In the genomic region with DNA sequence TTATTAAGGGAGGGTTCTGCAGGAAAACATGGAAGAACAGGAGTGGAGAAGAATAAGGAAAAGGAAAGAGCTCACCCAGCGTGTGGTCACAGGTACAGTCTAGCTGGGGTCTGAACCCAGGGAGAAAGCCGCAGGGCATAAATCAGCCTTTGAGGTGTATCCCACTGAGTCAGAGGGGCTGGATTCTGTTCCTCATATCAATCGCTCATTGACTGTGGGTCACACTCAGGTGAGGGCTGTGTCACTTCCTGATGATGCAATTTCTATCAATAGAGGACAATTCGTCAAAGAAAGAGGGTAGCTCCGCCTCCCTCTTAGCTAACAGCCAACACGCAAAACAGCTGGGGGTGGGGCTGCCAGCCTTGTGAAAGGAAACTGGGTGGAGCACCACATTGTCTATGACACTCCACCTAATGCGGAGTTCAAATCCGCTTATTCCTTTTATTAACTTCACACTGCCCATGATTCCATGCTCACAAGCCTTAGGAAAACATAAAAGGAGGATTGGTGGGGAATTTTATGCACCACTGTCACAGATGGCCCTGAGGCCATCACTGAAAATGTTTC, we compare ENCODE assay signal across 1 cellular context.
A peak's percentile ranks its signal among the peaks of the same experiment; 100 is the strongest.
TF ChIP-seq lines count a peak whose summit lies in the region.

No MANE protein-coding gene starts in this region.

TF ChIP-seq in K562, 482 proteins besides CTCF, POLR2A, EP300 and RAD21 (continued from another document and continues in another):
- TF ChIP-seq, protein P1, sequence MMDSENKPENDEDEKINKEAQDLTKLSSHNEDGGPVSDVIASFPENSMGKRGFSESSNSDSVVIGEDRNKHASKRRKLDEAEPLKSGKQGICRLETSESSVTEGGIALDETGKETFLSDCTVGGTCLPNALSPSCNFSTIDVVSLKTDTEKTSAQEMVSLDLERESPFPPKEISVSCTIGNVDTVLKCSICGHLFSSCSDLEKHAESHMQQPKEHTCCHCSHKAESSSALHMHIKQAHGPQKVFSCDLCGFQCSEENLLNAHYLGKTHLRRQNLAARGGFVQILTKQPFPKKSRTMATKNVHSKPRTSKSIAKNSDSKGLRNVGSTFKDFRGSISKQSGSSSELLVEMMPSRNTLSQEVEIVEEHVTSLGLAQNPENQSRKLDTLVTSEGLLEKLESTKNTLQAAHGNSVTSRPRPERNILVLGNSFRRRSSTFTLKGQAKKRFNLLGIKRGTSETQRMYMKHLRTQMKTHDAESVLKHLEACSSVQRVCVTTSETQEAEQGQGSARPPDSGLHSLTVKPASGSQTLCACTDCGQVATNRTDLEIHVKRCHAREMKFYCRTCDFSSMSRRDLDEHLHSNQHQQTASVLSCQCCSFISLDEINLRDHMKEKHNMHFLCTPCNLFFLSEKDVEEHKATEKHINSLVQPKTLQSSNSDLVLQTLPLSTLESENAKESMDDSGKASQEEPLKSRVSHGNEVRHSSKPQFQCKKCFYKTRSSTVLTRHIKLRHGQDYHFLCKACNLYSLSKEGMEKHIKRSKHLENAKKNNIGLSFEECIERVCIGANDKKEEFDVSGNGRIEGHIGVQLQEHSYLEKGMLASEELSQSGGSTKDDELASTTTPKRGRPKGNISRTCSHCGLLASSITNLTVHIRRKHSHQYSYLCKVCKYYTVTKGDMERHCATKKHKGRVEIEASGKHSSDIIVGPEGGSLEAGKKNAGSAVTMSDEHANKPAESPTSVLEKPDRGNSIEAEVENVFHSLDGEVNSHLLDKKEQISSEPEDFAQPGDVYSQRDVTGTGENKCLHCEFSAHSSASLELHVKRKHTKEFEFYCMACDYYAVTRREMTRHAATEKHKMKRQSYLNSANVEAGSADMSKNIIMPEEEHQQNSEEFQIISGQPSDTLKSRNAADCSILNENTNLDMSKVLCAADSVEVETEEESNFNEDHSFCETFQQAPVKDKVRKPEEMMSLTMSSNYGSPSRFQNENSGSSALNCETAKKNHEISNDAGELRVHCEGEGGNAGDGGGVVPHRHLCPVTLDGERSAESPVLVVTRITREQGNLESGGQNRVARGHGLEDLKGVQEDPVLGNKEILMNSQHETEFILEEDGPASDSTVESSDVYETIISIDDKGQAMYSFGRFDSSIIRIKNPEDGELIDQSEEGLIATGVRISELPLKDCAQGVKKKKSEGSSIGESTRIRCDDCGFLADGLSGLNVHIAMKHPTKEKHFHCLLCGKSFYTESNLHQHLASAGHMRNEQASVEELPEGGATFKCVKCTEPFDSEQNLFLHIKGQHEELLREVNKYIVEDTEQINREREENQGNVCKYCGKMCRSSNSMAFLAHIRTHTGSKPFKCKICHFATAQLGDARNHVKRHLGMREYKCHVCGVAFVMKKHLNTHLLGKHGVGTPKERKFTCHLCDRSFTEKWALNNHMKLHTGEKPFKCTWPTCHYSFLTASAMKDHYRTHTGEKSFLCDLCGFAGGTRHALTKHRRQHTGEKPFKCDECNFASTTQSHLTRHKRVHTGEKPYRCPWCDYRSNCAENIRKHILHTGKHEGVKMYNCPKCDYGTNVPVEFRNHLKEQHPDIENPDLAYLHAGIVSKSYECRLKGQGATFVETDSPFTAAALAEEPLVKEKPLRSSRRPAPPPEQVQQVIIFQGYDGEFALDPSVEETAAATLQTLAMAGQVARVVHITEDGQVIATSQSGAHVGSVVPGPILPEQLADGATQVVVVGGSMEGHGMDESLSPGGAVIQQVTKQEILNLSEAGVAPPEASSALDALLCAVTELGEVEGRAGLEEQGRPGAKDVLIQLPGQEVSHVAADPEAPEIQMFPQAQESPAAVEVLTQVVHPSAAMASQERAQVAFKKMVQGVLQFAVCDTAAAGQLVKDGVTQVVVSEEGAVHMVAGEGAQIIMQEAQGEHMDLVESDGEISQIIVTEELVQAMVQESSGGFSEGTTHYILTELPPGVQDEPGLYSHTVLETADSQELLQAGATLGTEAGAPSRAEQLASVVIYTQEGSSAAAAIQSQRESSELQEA (IDR thresholded peaks at IDR 0.05; ENCODE audit: low read depth): no peak
- TF ChIP-seq TBL1XR1 (IDR thresholded peaks at IDR 0.05; ENCODE audit: low read length in 2 of 2) (peak in 1 of 2 experiments; percentile 25; a peak in 1 of 4 replicates), ZNF766 (CRISPR knock-in tag; conservative IDR thresholded peaks at IDR 0.05) (peak; percentile 77; the same call in 1 of the 2 replicates), TSC22D4 (tag; IDR thresholded peaks at IDR 0.05) (no peak), ZNF586 (CRISPR knock-in tag; conservative IDR thresholded peaks at IDR 0.05) (no peak), EWSR1 (IDR thresholded peaks at IDR 0.05; ENCODE audit: borderline replicate concordance, low read depth, partially characterized antibody) (no peak), CCAR2 (IDR thresholded peaks at IDR 0.05; ENCODE audit: low read depth, low read length) (no peak), MCM7 (IDR thresholded peaks at IDR 0.05) (no peak), ZNF143 (CRISPR knock-in tag; IDR thresholded peaks at IDR 0.05) (no peak), ZBTB12 (CRISPR knock-in tag; IDR thresholded peaks at IDR 0.05) (0 out of 2 replicates have a peak, but pooled peaks have one; percentile 43), ZKSCAN8 (CRISPR knock-in tag; IDR thresholded peaks at IDR 0.05) (0 out of 2 replicates have a peak, but pooled peaks have one; percentile 11), PML (IDR thresholded peaks at IDR 0.05; ENCODE audit: low read length) (no peak), ELF4 (CRISPR knock-in tag; IDR thresholded peaks at IDR 0.05) (0 out of 2 replicates have a peak, but pooled peaks have one; percentile 49), DACH1 (IDR thresholded peaks at IDR 0.05; ENCODE audit: partially characterized antibody) (no peak), E4F1 (CRISPR knock-in tag; IDR thresholded peaks at IDR 0.05; ENCODE audit: borderline replicate concordance) (no peak), MAFG (tag; conservative IDR thresholded peaks at IDR 0.05) (no peak), SMAD3 (CRISPR knock-in tag; conservative IDR thresholded peaks at IDR 0.05) (no peak), MEF2D (tag; conservative IDR thresholded peaks at IDR 0.05; ENCODE audit: low read depth) (peak; percentile 56), GTF3C2 (IDR thresholded peaks at IDR 0.05; ENCODE audit: borderline replicate concordance, extremely low read depth, insufficient read length) (no peak), PHTF2 (CRISPR knock-in tag; IDR thresholded peaks at IDR 0.05) (no peak), ZNF551 (CRISPR knock-in tag; IDR thresholded peaks at IDR 0.05) (no peak), MIER1 (IDR thresholded peaks at IDR 0.05; ENCODE audit: low read depth) (no peak), ZNF717 (CRISPR knock-in tag; IDR thresholded peaks at IDR 0.05) (no peak), ZNF354B (CRISPR knock-in tag; IDR thresholded peaks at IDR 0.05) (no peak), RFX1 (IDR thresholded peaks at IDR 0.05) (no peak), XRCC5 (IDR thresholded peaks at IDR 0.05; ENCODE audit: low read depth, low read length) (no peak), C11orf30 (IDR thresholded peaks at IDR 0.05; ENCODE audit: low read depth) (peak; percentile 35; the same call in 1 of the 2 replicates), ETS2 (tag; IDR thresholded peaks at IDR 0.05; ENCODE audit: borderline replicate concordance, poor library complexity, severe bottlenecking) (no peak), NFE2L1 (tag; IDR thresholded peaks at IDR 0.05; ENCODE audit: borderline replicate concordance, low read depth) (no peak), ARID1B (IDR thresholded peaks at IDR 0.05) (peak; percentile 63; the same call in 1 of the 2 replicates), ZNF316 (IDR thresholded peaks at IDR 0.05) (no peak), DNMT1 (IDR thresholded peaks at IDR 0.05) (no peak)
- TF ChIP-seq, protein P2, sequence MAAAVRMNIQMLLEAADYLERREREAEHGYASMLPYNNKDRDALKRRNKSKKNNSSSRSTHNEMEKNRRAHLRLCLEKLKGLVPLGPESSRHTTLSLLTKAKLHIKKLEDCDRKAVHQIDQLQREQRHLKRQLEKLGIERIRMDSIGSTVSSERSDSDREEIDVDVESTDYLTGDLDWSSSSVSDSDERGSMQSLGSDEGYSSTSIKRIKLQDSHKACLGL (CRISPR knock-in tag; IDR thresholded peaks at IDR 0.05; ENCODE audit: borderline replicate concordance, poor library complexity, severe bottlenecking): no peak
- TF ChIP-seq, protein P3, sequence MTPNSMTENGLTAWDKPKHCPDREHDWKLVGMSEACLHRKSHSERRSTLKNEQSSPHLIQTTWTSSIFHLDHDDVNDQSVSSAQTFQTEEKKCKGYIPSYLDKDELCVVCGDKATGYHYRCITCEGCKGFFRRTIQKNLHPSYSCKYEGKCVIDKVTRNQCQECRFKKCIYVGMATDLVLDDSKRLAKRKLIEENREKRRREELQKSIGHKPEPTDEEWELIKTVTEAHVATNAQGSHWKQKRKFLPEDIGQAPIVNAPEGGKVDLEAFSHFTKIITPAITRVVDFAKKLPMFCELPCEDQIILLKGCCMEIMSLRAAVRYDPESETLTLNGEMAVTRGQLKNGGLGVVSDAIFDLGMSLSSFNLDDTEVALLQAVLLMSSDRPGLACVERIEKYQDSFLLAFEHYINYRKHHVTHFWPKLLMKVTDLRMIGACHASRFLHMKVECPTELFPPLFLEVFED (CRISPR knock-in tag; conservative IDR thresholded peaks at IDR 0.05): peak; percentile 62; the same call in 1 of the 2 replicates
- TF ChIP-seq, protein P4, sequence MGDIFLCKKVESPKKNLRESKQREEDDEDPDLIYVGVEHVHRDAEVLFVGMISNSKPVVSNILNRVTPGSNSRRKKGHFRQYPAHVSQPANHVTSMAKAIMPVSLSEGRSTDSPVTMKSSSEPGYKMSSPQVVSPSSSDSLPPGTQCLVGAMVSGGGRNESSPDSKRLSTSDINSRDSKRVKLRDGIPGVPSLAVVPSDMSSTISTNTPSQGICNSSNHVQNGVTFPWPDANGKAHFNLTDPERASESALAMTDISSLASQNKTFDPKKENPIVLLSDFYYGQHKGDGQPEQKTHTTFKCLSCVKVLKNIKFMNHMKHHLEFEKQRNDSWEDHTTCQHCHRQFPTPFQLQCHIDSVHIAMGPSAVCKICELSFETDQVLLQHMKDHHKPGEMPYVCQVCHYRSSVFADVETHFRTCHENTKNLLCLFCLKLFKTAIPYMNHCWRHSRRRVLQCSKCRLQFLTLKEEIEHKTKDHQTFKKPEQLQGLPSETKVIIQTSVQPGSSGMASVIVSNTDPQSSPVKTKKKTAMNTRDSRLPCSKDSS (IDR thresholded peaks at IDR 0.05; ENCODE audit: low read depth, partially characterized antibody): no peak
- TF ChIP-seq, protein P5, sequence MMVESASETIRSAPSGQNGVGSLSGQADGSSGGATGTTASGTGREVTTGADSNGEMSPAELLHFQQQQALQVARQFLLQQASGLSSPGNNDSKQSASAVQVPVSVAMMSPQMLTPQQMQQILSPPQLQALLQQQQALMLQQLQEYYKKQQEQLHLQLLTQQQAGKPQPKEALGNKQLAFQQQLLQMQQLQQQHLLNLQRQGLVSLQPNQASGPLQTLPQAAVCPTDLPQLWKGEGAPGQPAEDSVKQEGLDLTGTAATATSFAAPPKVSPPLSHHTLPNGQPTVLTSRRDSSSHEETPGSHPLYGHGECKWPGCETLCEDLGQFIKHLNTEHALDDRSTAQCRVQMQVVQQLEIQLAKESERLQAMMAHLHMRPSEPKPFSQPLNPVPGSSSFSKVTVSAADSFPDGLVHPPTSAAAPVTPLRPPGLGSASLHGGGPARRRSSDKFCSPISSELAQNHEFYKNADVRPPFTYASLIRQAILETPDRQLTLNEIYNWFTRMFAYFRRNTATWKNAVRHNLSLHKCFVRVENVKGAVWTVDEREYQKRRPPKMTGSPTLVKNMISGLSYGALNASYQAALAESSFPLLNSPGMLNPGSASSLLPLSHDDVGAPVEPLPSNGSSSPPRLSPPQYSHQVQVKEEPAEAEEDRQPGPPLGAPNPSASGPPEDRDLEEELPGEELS (CRISPR knock-in tag; IDR thresholded peaks at IDR 0.05; ENCODE audit: borderline replicate concordance): no peak
- TF ChIP-seq, protein P6, sequence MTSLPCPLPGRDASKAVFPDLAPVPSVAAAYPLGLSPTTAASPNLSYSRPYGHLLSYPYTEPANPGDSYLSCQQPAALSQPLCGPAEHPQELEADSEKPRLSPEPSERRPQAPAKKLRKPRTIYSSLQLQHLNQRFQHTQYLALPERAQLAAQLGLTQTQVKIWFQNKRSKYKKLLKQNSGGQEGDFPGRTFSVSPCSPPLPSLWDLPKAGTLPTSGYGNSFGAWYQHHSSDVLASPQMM (CRISPR knock-in tag; IDR thresholded peaks at IDR 0.05): no peak
